Comparison of ENCODE assay signal across 21 cellular contexts in the genomic region with DNA sequence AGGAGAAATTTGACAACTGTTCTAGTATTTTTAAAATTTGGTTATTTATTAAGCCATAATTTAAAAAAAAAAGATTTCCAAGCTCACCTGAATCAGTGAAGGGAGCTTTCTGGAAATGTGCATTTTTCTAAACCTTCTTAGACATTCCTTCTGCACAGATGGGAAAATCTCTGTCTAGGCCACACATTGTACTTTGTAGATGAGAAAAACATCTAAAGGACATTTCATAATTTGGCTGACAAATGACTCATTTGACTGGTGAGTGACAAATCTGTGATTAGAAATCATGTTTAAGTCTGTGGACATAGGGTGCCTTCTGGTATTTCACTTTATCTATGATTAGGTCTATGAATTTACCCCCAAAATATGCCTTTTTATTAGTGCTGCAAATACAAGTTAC.
"Had no signal": no experiment of that assay in that cellular context is flagged by ENCODE, and none has a peak within 500 bp of the region (broad histone marks: within the 10 kb centered on the region; RNA-seq: fewer than 3 reads in every experiment).

No MANE protein-coding gene starts in this region.

- H3K27ac ChIP-seq: coronary artery, dorsolateral prefrontal cortex, esophagus squamous epithelium, gastrocnemius medialis, heart left ventricle, hepatocyte, left lung, lower lobe of right lung had no signal

- H3K79me2 ChIP-seq: hepatocyte had no signal

- H3K36me3 ChIP-seq: esophagus squamous epithelium, gastrocnemius medialis, heart left ventricle, left lung, lower lobe of right lung had no signal

- DNase-seq: dorsolateral prefrontal cortex; effector CD4-positive, alpha-beta T cell; effector memory CD4-positive, alpha-beta T cell; esophagus squamous epithelium; foreskin melanocyte; gastrocnemius medialis; heart left ventricle; hypothalamus; immature natural killer cell; left cardiac atrium; left lung; left ventricle myocardium superior; lower lobe of right lung; mesenchymal stem cell; mucosa of descending colon; naive B cell had no signal

- ATAC-seq: gastrocnemius medialis, heart left ventricle, left cardiac atrium, left lung, left ventricle myocardium superior, lower lobe of right lung, mucosa of descending colon had no signal

- H3K4me1 ChIP-seq: esophagus squamous epithelium, gastrocnemius medialis, heart left ventricle, left lung, lower lobe of right lung had no signal

- H3K4me2 ChIP-seq: hepatocyte had no signal

- H2AFZ ChIP-seq: hepatocyte had no signal

- H3K27me3 ChIP-seq: esophagus squamous epithelium, gastrocnemius medialis, heart left ventricle, hepatocyte, left lung had no signal

- H3K4me3 ChIP-seq: coronary artery, dorsolateral prefrontal cortex, esophagus squamous epithelium, gastrocnemius medialis, heart left ventricle, hepatocyte, left lung, lower lobe of right lung, mucosa of descending colon had no signal

- FAIRE-seq: colon, islet of Langerhans, keratinocyte had no signal

- H3K9me3 ChIP-seq: esophagus squamous epithelium, gastrocnemius medialis, heart left ventricle, left lung, lower lobe of right lung had no signal
